Comparison of ENCODE assay signal across 23 cellular contexts in the genomic region with DNA sequence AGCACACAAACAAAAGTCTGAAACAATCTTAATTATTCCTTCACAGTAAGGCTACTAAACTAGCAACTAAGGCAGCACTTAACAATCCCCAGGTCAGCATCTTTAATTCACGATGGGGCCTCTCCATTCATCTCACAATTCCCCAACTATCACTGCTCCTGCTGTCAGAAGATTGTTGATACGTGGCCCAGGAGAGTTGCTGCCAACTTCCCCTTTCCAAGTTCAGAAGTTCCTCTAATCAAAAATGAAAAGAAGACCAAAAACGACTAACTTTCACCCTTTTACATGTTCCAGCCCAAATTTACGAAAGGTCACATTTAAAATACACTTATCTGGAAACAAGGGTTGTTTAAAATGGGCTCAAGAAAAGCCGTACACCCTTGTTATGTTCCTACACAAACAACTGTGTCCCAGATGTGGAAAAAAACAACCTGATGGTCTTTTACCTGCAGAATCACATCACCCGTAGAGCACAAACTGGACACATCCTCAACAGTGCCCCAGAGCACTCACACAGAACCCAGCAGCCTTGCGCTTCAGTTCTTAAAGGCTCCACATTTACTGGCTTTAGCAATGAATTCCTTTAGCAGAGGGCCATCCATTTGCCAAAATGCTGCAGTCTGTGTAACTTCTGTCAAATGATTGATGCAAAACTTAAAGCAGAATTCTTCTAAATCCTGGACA. TPM values are rescaled to one million over a fixed set of nuclear protein-coding genes. Genes with fewer than 3 reads are reported as not detected.
DNase-seq lines count a peak whose midpoint lies in the region; ATAC-seq, FAIRE-seq and TF ChIP-seq lines count a peak whose summit lies in the region.
"Had no signal": no experiment of that assay in that cellular context is flagged by ENCODE, and none has a peak within 500 bp of the region (broad histone marks: within the 10 kb centered on the region; RNA-seq: fewer than 3 reads in every experiment).

No MANE protein-coding gene starts in this region.

- intact Hi-C loops in activated B cell treated with CpG ODN at 0.5 μM for 24 hours (cut with micrococcal nuclease) = loop anchor here (2.0 to 10.0 kb wide), 3 partner anchors 73 to 591 kb away; a partner anchor contains a TSS
- intact Hi-C loops in activated naive CD4-positive, alpha-beta T cell treated with anti-CD3 and anti-CD28 coated beads for 36 hours (cut with micrococcal nuclease) = no loop called here

- H3K27ac Mint-ChIP-seq in activated B cell treated with CpG ODN at 0.5 μM for 24 hours = peak overlapping the region; percentile 93
- H3K27ac Mint-ChIP-seq in stimulated activated memory B cell treated with anti-CD40 and anti-IgM and Interleukin-4, amounts not matched to agents 10 μg/mL and 1 μg/mL and 100 μg/mL, for 72 hours = peak overlapping the region; percentile 95
- no peak overlapping the region for H3K27ac Mint-ChIP-seq in activated naive CD4-positive, alpha-beta T cell treated with anti-CD3 and anti-CD28 coated beads for 36 hours
- H3K27ac Mint-ChIP-seq: activated naive CD4-positive, alpha-beta T cell treated with anti-CD3 and anti-CD28 coated beads, Interleukin-2, amount 10 ng/mL, durations not matched to agents 7 days and 5 days had no signal

- peak overlapping the region; percentile 71 for H3K4me3 Mint-ChIP-seq in activated B cell treated with CpG ODN at 0.5 μM for 24 hours
- H3K4me3 Mint-ChIP-seq in stimulated activated memory B cell treated with anti-CD40 and anti-IgM and Interleukin-4, amounts not matched to agents 10 μg/mL and 1 μg/mL and 100 μg/mL, for 72 hours = peak overlapping the region; percentile 49
- no peak overlapping the region for H3K4me3 Mint-ChIP-seq in activated naive CD4-positive, alpha-beta T cell treated with anti-CD3 and anti-CD28 coated beads for 36 hours
- H3K4me3 Mint-ChIP-seq: activated naive CD4-positive, alpha-beta T cell treated with anti-CD3 and anti-CD28 coated beads, Interleukin-2, amount 10 ng/mL, durations not matched to agents 7 days and 5 days had no signal

- no peak overlapping the region for H3K4me3 ChIP-seq in NB4 (ENCODE audit: low read depth, low read length)
- H3K4me3 ChIP-seq: ascending aorta, esophagus squamous epithelium, GM12878, GM23248, ovary had no signal

- H3K9me3 Mint-ChIP-seq in activated B cell treated with CpG ODN at 0.5 μM for 24 hours = no peaks in the 10 kb centered on the region
- no peaks in the 10 kb centered on the region for H3K9me3 Mint-ChIP-seq in stimulated activated memory B cell treated with anti-CD40 and anti-IgM and Interleukin-4, amounts not matched to agents 10 μg/mL and 1 μg/mL and 100 μg/mL, for 72 hours
- no peaks in the 10 kb centered on the region for H3K9me3 Mint-ChIP-seq in activated naive CD4-positive, alpha-beta T cell treated with anti-CD3 and anti-CD28 coated beads for 36 hours
- H3K9me3 Mint-ChIP-seq: activated naive CD4-positive, alpha-beta T cell treated with anti-CD3 and anti-CD28 coated beads, Interleukin-2, amount 10 ng/mL, durations not matched to agents 7 days and 5 days had no signal

- FAIRE-seq in GM12891 (lab: Jason Lieb, UNC) = peak; percentile 58
- FAIRE-seq: GM12878, TTC549 had no signal

- TF ChIP-seq POLR2A in GM12891 (IDR thresholded peaks at IDR 0.05; ENCODE audit: low read depth, low read length) (no peak), NB4 (IDR thresholded peaks at IDR 0.05; ENCODE audit: extremely low read depth, insufficient read length) (no peak)

- H3K27me3 Mint-ChIP-seq in activated B cell treated with CpG ODN at 0.5 μM for 24 hours = no peaks in the 10 kb centered on the region
- no peaks in the 10 kb centered on the region for H3K27me3 Mint-ChIP-seq in stimulated activated memory B cell treated with anti-CD40 and anti-IgM and Interleukin-4, amounts not matched to agents 10 μg/mL and 1 μg/mL and 100 μg/mL, for 72 hours
- H3K27me3 Mint-ChIP-seq in activated naive CD4-positive, alpha-beta T cell treated with anti-CD3 and anti-CD28 coated beads for 36 hours (ENCODE audit: low read depth) = no peaks in the 10 kb centered on the region
- H3K27me3 Mint-ChIP-seq: activated naive CD4-positive, alpha-beta T cell treated with anti-CD3 and anti-CD28 coated beads, Interleukin-2, amount 10 ng/mL, durations not matched to agents 7 days and 5 days had no signal

- H3K36me3 Mint-ChIP-seq in activated B cell treated with CpG ODN at 0.5 μM for 24 hours (ENCODE audit: low read depth) = peaks cover 23% of the 10 kb centered on the region
- peaks cover 36% of the 10 kb centered on the region for H3K36me3 Mint-ChIP-seq in stimulated activated memory B cell treated with anti-CD40 and anti-IgM and Interleukin-4, amounts not matched to agents 10 μg/mL and 1 μg/mL and 100 μg/mL, for 72 hours
- peaks cover 26% of the 10 kb centered on the region for H3K36me3 Mint-ChIP-seq in activated naive CD4-positive, alpha-beta T cell treated with anti-CD3 and anti-CD28 coated beads for 36 hours (ENCODE audit: low read depth)

- POLR2A ChIA-PET in activated B cell treated with CpG ODN at 0.5 μM for 24 hours (lab: Charles Lee) = no interaction called here

- H3K4me1 Mint-ChIP-seq in activated B cell treated with CpG ODN at 0.5 μM for 24 hours = peaks cover 73% of the 10 kb centered on the region
- H3K4me1 Mint-ChIP-seq in stimulated activated memory B cell treated with anti-CD40 and anti-IgM and Interleukin-4, amounts not matched to agents 10 μg/mL and 1 μg/mL and 100 μg/mL, for 72 hours = peaks cover 52% of the 10 kb centered on the region
- peaks cover 8% of the 10 kb centered on the region for H3K4me1 Mint-ChIP-seq in activated naive CD4-positive, alpha-beta T cell treated with anti-CD3 and anti-CD28 coated beads for 36 hours (ENCODE audit: low read depth)

- CTCF ChIA-PET in activated B cell treated with CpG ODN at 0.5 μM for 24 hours (lab: Charles Lee) = no interaction called here
- CTCF ChIA-PET in activated naive CD4-positive, alpha-beta T cell treated with anti-CD3 and anti-CD28 coated beads for 36 hours (lab: Charles Lee) = no interaction called here

- no peak for TF ChIP-seq CTCF in NB4 (IDR thresholded peaks at IDR 0.05; ENCODE audit: low read depth, low read length)
- TF ChIP-seq CTCF in activated B cell treated with CpG ODN at 0.5 μM for 24 hours (IDR thresholded peaks at IDR 0.05) = no peak

- ATAC-seq in activated B cell treated with CpG ODN at 0.5 μM for 24 hours (ENCODE audit: low read depth) (peak; percentile 28), GM21526 (IDR thresholded peaks at IDR 0.05; ENCODE audit: low FRiP score, unreplicated experiment) (no peak)
- peak; percentile 56 for ATAC-seq in stimulated activated memory B cell treated with anti-CD40 and anti-IgM and Interleukin-4, amounts not matched to agents 10 μg/mL and 1 μg/mL and 100 μg/mL, for 72 hours
- ATAC-seq: PC-3 had no signal

- no peak for DNase-seq in GM12891 (ENCODE audit: insufficient read length, low spot score)
- DNase-seq in NB4 (ENCODE audit: low read depth) = peak; percentile 45
- DNase-seq in activated B cell treated with CpG ODN at 0.5 μM for 24 hours = no peak
- no peak for DNase-seq in activated naive CD4-positive, alpha-beta T cell treated with anti-CD3 and anti-CD28 coated beads for 36 hours
- DNase-seq in activated CD4-positive, alpha-beta T cell treated with anti-CD3 and anti-CD28 coated beads for 4 hours = no peak
- DNase-seq: activated CD4-positive, alpha-beta T cell treated with anti-CD3 and anti-CD28 coated beads, Interleukin-2, amount 50 U/mL, for 4 hours; activated naive CD4-positive, alpha-beta T cell treated with anti-CD3 and anti-CD28 coated beads, Interleukin-2, amount 10 ng/mL, durations not matched to agents 7 days and 5 days; activated T-cell treated with anti-CD3 and anti-CD28 coated beads for 4 hours; BE2C; cerebellar nuclear complex; effector CD8-positive, alpha-beta T cell; esophagus squamous epithelium; glutamatergic neuron; GM23248; NCI-H2081 treated with DMSO at 0.1 percent for 48 hours; ovary; PC-3; stimulated activated CD4-positive, alpha-beta T cell treated with anti-CD3 and anti-CD28 coated beads, Interleukin-2, amount 100 ng/mL, for 48 hours had no signal

TF ChIP-seq in GM12891, 5 proteins besides CTCF, POLR2A, EP300 and RAD21:
- TF ChIP-seq POU2F2 (IDR thresholded peaks at IDR 0.05; ENCODE audit: low read depth, low read length) (no peak), SPI1 (IDR thresholded peaks at IDR 0.05; ENCODE audit: low read depth, low read length) (peak; percentile 43), POLR2AphosphoS5 (IDR thresholded peaks at IDR 0.05; ENCODE audit: low read depth, low read length) (no peak)

RNA-seq across cellular contexts. Expression of a gene that starts 38.0 kb away (rescaled TPM):
- polyA plus RNA-seq in GM12891 (2012; ENCODE audit: low read depth, missing spikeins) = 42.5 TPM
- total RNA-seq in activated B cell treated with CpG ODN at 0.5 μM for 24 hours = 128 and 148 TPM in 2 replicates
- total RNA-seq in activated naive CD4-positive, alpha-beta T cell treated with anti-CD3 and anti-CD28 coated beads for 36 hours = 10 to 100 TPM; 91.4 to 96.9 TPM

RNA-seq across cellular contexts. Expression of a gene that starts 51.6 kb away (rescaled TPM):
- 7.4 TPM for polyA plus RNA-seq in GM12891 (2012; ENCODE audit: low read depth, missing spikeins)
- 19.7 and 22.6 TPM in 2 replicates for total RNA-seq in activated B cell treated with CpG ODN at 0.5 μM for 24 hours
- total RNA-seq in activated naive CD4-positive, alpha-beta T cell treated with anti-CD3 and anti-CD28 coated beads for 36 hours = 10 to 100 TPM; 17.8 to 19.2 TPM
